19 cellular contexts compared by ENCODE assay signal in genomic region chr9:133519693-133520092, GRCh38. TPM values are rescaled to one million over a fixed set of nuclear protein-coding genes. Genes with fewer than 3 reads are reported as not detected.
"Had no signal": no experiment of that assay in that cellular context is flagged by ENCODE, and none has a peak within 500 bp of the region (broad histone marks: within the 10 kb centered on the region; RNA-seq: fewer than 3 reads in every experiment).

No MANE protein-coding gene starts in this region.

- H3K27ac ChIP-seq: adrenal gland, tibial artery, uterus had no signal

- H3K9me3 Mint-ChIP-seq: activated CD8-positive, alpha-beta T cell treated with anti-CD3 and anti-CD28 coated beads for 36 hours; activated T-cell treated with anti-CD3 and anti-CD28 coated beads, Interleukin-2, amount 50 U/mL, for 4 hours; WTC11 had no signal

- DNase-seq: activated CD4-positive, alpha-beta T cell treated with anti-CD3 and anti-CD28 coated beads for 4 hours; activated CD8-positive, alpha-beta T cell treated with anti-CD3 and anti-CD28 coated beads for 36 hours; activated effector memory CD4-positive, alpha-beta T cell treated with Interleukin-2 at 50 U/mL for 16 hours; activated naive CD4-positive, alpha-beta T cell treated with anti-CD3 and anti-CD28 coated beads, Interleukin-2, amount 50 U/mL, for 16 hours; activated T-cell treated with anti-CD3 and anti-CD28 coated beads, Interleukin-2, amount 50 U/mL, for 4 hours; adrenal gland; body of pancreas; cortex of kidney; effector CD4-positive, alpha-beta T cell; head of caudate nucleus; stimulated activated CD4-positive, alpha-beta T cell treated with anti-CD3 and anti-CD28 coated beads, Interleukin-12 subunit alpha, Interleukin-12 subunit beta, amount 100 ng/mL, for 4 hours; stimulated activated CD4-positive, alpha-beta T cell treated with anti-CD3 and anti-CD28 coated beads, Interleukin-2, amount 100 ng/mL, for 24 hours; tibial artery; uterus had no signal

- H3K4me1 ChIP-seq: uterus had no signal

- H3K4me3 ChIP-seq: adrenal gland, body of pancreas, tibial artery, uterus had no signal

- H3K27me3 ChIP-seq: adrenal gland, body of pancreas, uterus had no signal

- H3K36me3 ChIP-seq: adrenal gland, tibial artery, uterus had no signal

- ATAC-seq: activated CD8-positive, alpha-beta T cell treated with anti-CD3 and anti-CD28 coated beads for 36 hours; activated T-cell treated with anti-CD3 and anti-CD28 coated beads, Interleukin-2, amount 50 U/mL, for 4 hours; body of pancreas; WTC11 had no signal

- H3K4me1 Mint-ChIP-seq: WTC11 had no signal

- H3K27ac Mint-ChIP-seq: activated CD8-positive, alpha-beta T cell treated with anti-CD3 and anti-CD28 coated beads for 36 hours; WTC11 had no signal

- H3K4me3 Mint-ChIP-seq: activated CD8-positive, alpha-beta T cell treated with anti-CD3 and anti-CD28 coated beads for 36 hours; activated T-cell treated with anti-CD3 and anti-CD28 coated beads, Interleukin-2, amount 50 U/mL, for 4 hours; WTC11 had no signal

- H3K9me3 ChIP-seq: adrenal gland, body of pancreas, tibial artery, uterus had no signal

- H3K36me3 Mint-ChIP-seq: WTC11 had no signal

RNA-seq across cellular contexts. Expression of gene MYMK, which starts 5.1 kb away (rescaled TPM):
- total RNA-seq: activated CD8-positive, alpha-beta T cell treated with anti-CD3 and anti-CD28 coated beads for 36 hours; activated T-cell treated with anti-CD3 and anti-CD28 coated beads, Interleukin-2, amount 50 U/mL, for 4 hours; adrenal gland; body of pancreas; frontal cortex; lung microvascular endothelial cell; renal cortical epithelial cell; T-helper 1 cell treated with Interleukin-12 subunit alpha and Interleukin-12 subunit beta and Interleukin-4 antibody, amounts not matched to agents 30 ng/mL and 1 ng/mL, for 36 hours; uterus; WTC11 had no signal
- polyA plus RNA-seq: adrenal gland had no signal

RNA-seq across cellular contexts. Expression of gene ADAMTSL2, which starts 14.8 kb away (rescaled TPM):
- total RNA-seq: T-helper 1 cell treated with Interleukin-12 subunit alpha and Interleukin-12 subunit beta and Interleukin-4 antibody, amounts not matched to agents 30 ng/mL and 1 ng/mL, for 36 hours had no signal
